In the genomic region with DNA sequence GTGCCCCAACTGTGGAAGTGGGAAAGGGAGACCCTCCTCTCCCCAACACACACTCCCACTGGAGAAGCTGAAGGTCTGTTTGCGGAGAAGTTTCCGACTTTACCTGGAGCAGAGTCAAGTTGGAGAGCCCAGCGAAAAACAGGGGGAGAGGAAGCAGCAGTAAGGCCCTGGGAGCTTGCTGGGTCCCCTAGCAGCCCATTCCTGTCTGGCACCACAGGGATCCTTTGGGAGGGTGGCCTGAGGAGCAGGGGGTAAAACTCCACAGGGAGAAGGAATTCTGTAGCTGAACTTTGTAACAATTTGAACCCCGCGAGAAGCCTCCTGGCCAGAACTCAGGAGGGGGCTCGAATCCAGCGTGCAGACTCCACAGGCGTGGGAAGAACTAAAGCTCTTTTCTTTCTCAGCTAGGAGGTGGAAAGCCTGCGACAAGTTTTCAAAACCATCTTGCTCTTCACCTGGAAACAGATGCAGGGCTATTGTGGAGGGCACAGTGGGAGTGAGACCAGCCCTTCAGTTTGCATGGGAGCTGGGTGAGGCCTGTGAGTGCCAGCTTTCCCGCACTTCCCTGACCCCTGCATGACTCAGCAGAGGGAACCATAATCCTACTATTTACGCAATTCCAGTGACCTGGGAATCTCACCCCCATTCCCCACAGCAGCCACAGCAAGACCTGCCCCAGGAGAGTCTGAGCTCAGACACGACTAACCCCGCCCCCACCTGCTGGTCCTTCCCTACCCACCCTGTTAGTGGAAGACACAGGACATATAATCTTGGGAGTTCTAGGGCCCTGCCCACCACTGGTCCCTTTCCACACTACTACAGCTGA, we compare ENCODE assay signal across 8 cellular contexts. TPM values are rescaled to one million over a fixed set of nuclear protein-coding genes. Genes with fewer than 3 reads are reported as not detected.
DNase-seq lines count a peak whose midpoint lies in the region; ATAC-seq and TF ChIP-seq lines count a peak whose summit lies in the region.

No MANE protein-coding gene starts in this region.

- H3K4me3 ChIP-seq in CD4-positive, alpha-beta memory T cell (ENCODE audit: low read length in 2 of 2), result peak overlapping the region in 1 of 2 donors; percentile 6
- H3K4me3 ChIP-seq in PC-3 (ENCODE audit: low read length), result no peak overlapping the region
- H3K4me3 ChIP-seq in A673 (ENCODE audit: low read depth, low read length, poor library complexity, severe bottlenecking), result no peak overlapping the region

- H3K4me1 ChIP-seq in CD4-positive, alpha-beta memory T cell (ENCODE audit: insufficient read depth, low read length), result peaks cover 75% of the 10 kb centered on the region
- peaks cover 21% of the 10 kb centered on the region for H3K4me1 ChIP-seq in PC-3 (ENCODE audit: insufficient read depth, low read length)
- H3K4me1 ChIP-seq in A673 (ENCODE audit: insufficient read depth, low read length, poor library complexity, severe bottlenecking), result peaks cover 11% of the 10 kb centered on the region

- peaks cover 68 to 91% (median 81%) of the 10 kb centered on the region in 4 donors for H3K4me1 Mint-ChIP-seq in CD4-positive, alpha-beta memory T cell
- H3K4me1 Mint-ChIP-seq in endothelial cell (ENCODE audit: unreplicated experiment) (peaks cover 61% of the 10 kb centered on the region), nephron progenitor cell (peaks cover 38% of the 10 kb centered on the region)

- CTCF ChIA-PET in CD4-positive, alpha-beta memory T cell (lab: Charles Lee; ENCODE audit: partially characterized antibody), result interaction anchor here (0.9 to 5.4 kb wide), 13 partner anchors 8 to 55 kb away, joined by 3 to 30 read pairs (median 7); no protein-coding TSS in a partner anchor
- CTCF ChIA-PET in PC-3 (lab: Charles Lee), result no interaction called here
- CTCF ChIA-PET in A673 (lab: Charles Lee), result no interaction called here

- no peak for DNase-seq in CD4-positive, alpha-beta memory T cell
- DNase-seq in PC-3, result peak; percentile 59
- no peak for DNase-seq in endothelial cell (ENCODE audit: low spot score)
- no peak for DNase-seq in nephron progenitor cell
- DNase-seq in A673 (ENCODE audit: low spot score), result no peak
- no peak for DNase-seq in SK-N-DZ (ENCODE audit: low spot score)

- peak overlapping the region; percentile 14; the same call in 1 of the 2 replicates for H2AFZ ChIP-seq in PC-3 (ENCODE audit: low read length)

- H3K9me2 ChIP-seq in PC-3 (replicated peaks; ENCODE audit: low read length), result no peaks in the 10 kb centered on the region

- peak overlapping the region; percentile 33 for H3K4me2 ChIP-seq in PC-3 (ENCODE audit: low read length)

- peak overlapping the region; percentile 63 for H3K9ac ChIP-seq in PC-3 (ENCODE audit: low read length)

- no peaks in the 10 kb centered on the region for H3K36me3 ChIP-seq in CD4-positive, alpha-beta memory T cell (ENCODE audit: insufficient read depth, low read length)
- no peaks in the 10 kb centered on the region for H3K36me3 ChIP-seq in PC-3 (ENCODE audit: low read depth, low read length)
- no peaks in the 10 kb centered on the region for H3K36me3 ChIP-seq in A673 (ENCODE audit: insufficient read depth, low read length, poor library complexity, severe bottlenecking)

- H3K27ac ChIP-seq in CD4-positive, alpha-beta memory T cell (ENCODE audit: low read depth, low read length), result peak overlapping the region; percentile 72
- peak overlapping the region; percentile 84 for H3K27ac ChIP-seq in PC-3 (ENCODE audit: low read length)
- H3K27ac ChIP-seq in A673 (ENCODE audit: low read depth, low read length, poor library complexity, severe bottlenecking), result no peak overlapping the region

- peaks cover 5 to 13% of the 10 kb centered on the region in 2 donors for H3K36me3 Mint-ChIP-seq in CD4-positive, alpha-beta memory T cell
- H3K36me3 Mint-ChIP-seq in endothelial cell (ENCODE audit: low read depth, unreplicated experiment) (peaks cover 8% of the 10 kb centered on the region), nephron progenitor cell (ENCODE audit: low read depth) (peaks cover 15% of the 10 kb centered on the region)

- H4K20me1 ChIP-seq in PC-3 (ENCODE audit: low read length), result no peaks in the 10 kb centered on the region

- no peaks in the 10 kb centered on the region for H3K9me3 Mint-ChIP-seq in CD4-positive, alpha-beta memory T cell
- H3K9me3 Mint-ChIP-seq in endothelial cell (ENCODE audit: unreplicated experiment) (no peaks in the 10 kb centered on the region), nephron progenitor cell (peaks cover 36% of the 10 kb centered on the region)

- H3K27ac Mint-ChIP-seq in CD4-positive, alpha-beta memory T cell, result peak overlapping the region; percentile 89 to 96 (median 96)
- H3K27ac Mint-ChIP-seq in endothelial cell (ENCODE audit: unreplicated experiment) (peak overlapping the region; percentile 95), nephron progenitor cell (no peak overlapping the region)

- H3K27me3 ChIP-seq in CD4-positive, alpha-beta memory T cell (ENCODE audit: insufficient read depth, low read length), result no peaks in the 10 kb centered on the region
- no peaks in the 10 kb centered on the region for H3K27me3 ChIP-seq in PC-3 (ENCODE audit: low read length)
- H3K27me3 ChIP-seq in A673 (replicated peaks; ENCODE audit: insufficient read depth, low read depth, low read length, poor library complexity), result no peaks in the 10 kb centered on the region

- POLR2A ChIA-PET in CD4-positive, alpha-beta memory T cell (lab: Charles Lee; ENCODE audit: partially characterized antibody), result interaction anchor here (0.8 to 2.1 kb wide), 7 partner anchors 9 to 191 kb away, joined by 3 to 11 read pairs (median 6); a partner anchor contains a TSS
- POLR2A ChIA-PET in PC-3 (lab: Charles Lee; ENCODE audit: unreplicated experiment) (interaction anchor here (0.6 kb wide), 1 partner anchor 26 kb away, joined by 3 read pairs; no protein-coding TSS in a partner anchor), A673 (lab: Charles Lee; ENCODE audit: low non-redundant PET) (no interaction called here)

- ATAC-seq in PC-3 (peak; percentile 40), GM21367 (IDR thresholded peaks at IDR 0.05; ENCODE audit: unreplicated experiment) (no peak), GM21723 (IDR thresholded peaks at IDR 0.05; ENCODE audit: unreplicated experiment) (no peak)

- no peaks in the 10 kb centered on the region for H3K79me2 ChIP-seq in PC-3 (ENCODE audit: low read length)

- H3K9me3 ChIP-seq in CD4-positive, alpha-beta memory T cell (ENCODE audit: control insufficient read depth in 1 of 2, low read length in 2 of 2), result no peaks in the 10 kb centered on the region
- H3K9me3 ChIP-seq in PC-3 (ENCODE audit: low read length), result no peaks in the 10 kb centered on the region
- H3K9me3 ChIP-seq in A673 (ENCODE audit: low read depth, low read length, poor library complexity, severe bottlenecking), result no peaks in the 10 kb centered on the region

- TF ChIP-seq CTCF in PC-3 (conservative IDR thresholded peaks at IDR 0.05; ENCODE audit: low read depth, low read length) (no peak), endothelial cell (IDR thresholded peaks at IDR 0.05; ENCODE audit: unreplicated experiment) (no peak), nephron progenitor cell (IDR thresholded peaks at IDR 0.05) (no peak), A673 (conservative IDR thresholded peaks at IDR 0.05; ENCODE audit: low read depth, low read length) (no peak)

- H3K27me3 Mint-ChIP-seq in CD4-positive, alpha-beta memory T cell, result no peaks in the 10 kb centered on the region
- H3K27me3 Mint-ChIP-seq in endothelial cell (ENCODE audit: unreplicated experiment) (peaks cover 9% of the 10 kb centered on the region), nephron progenitor cell (ENCODE audit: low read depth, poor library complexity) (peaks cover 31% of the 10 kb centered on the region)

- H3K4me3 Mint-ChIP-seq in CD4-positive, alpha-beta memory T cell, result peak overlapping the region; percentile 68 to 89 (median 86)
- H3K4me3 Mint-ChIP-seq in endothelial cell (ENCODE audit: unreplicated experiment) (peak overlapping the region; percentile 92), nephron progenitor cell (peak overlapping the region; percentile 87)

- no peaks in the 10 kb centered on the region for H3F3A ChIP-seq in PC-3 (ENCODE audit: low read length, unreplicated experiment)

- BruUV-seq in PC-3 (replicated peaks; lab: Mats Ljungman, UMichigan) (no TSS peak), A673 (replicated peaks; lab: Mats Ljungman, UMichigan) (no TSS peak)

- intact Hi-C loops in CD4-positive, alpha-beta memory T cell (cut with micrococcal nuclease), result no loop called here
- intact Hi-C loops in PC-3 (cut with micrococcal nuclease), result no loop called here
- intact Hi-C loops in A673 (cut with micrococcal nuclease; ENCODE audit: unreplicated experiment), result no loop called here

RNA-seq across cellular contexts. Expression of a gene that starts 25.8 kb away (rescaled TPM):
- 10 to 100 TPM; 83.2 to 88.5 TPM for total RNA-seq in CD4-positive, alpha-beta memory T cell
- 10 to 100 TPM; 20.4 to 41.0 TPM for polyA plus RNA-seq in CD4-positive, alpha-beta memory T cell
- total RNA-seq in PC-3 (2014; rRNA removed) (0.26 and 0.92 TPM in 2 replicates), endothelial cell (ENCODE audit: unreplicated experiment) (23.0 TPM), A673 (2021) (4.1 and 4.2 TPM in 2 replicates)
- 0.06 and 0.23 TPM in 2 replicates for polyA plus RNA-seq in SK-N-DZ (2014; cell fraction: cytosol; rRNA removed)
- polyA plus RNA-seq in SK-N-DZ (2014; cell fraction: nucleus; rRNA removed), result not detected in 2 replicates

RNA-seq across cellular contexts. Expression of a gene that starts 35.6 kb away (rescaled TPM):
- 10 to 100 TPM; 56.7 to 58.0 TPM for total RNA-seq in CD4-positive, alpha-beta memory T cell
- polyA plus RNA-seq in CD4-positive, alpha-beta memory T cell, result 100 to 1,000 TPM; 126 to 159 TPM
- total RNA-seq in PC-3 (2014; rRNA removed) (78.7 and 133 TPM in 2 replicates), endothelial cell (ENCODE audit: unreplicated experiment) (16.6 TPM), A673 (2021) (1.3 and 1.9 TPM in 2 replicates)
- 13.6 and 22.3 TPM in 2 replicates for polyA plus RNA-seq in SK-N-DZ (2014; cell fraction: cytosol; rRNA removed)
- polyA plus RNA-seq in SK-N-DZ (2014; cell fraction: nucleus; rRNA removed), result 8.4 and 12.0 TPM in 2 replicates
